8 cellular contexts compared by ENCODE assay signal in genomic region chr14:65100905-65101541, GRCh38. TPM values are rescaled to one million over a fixed set of nuclear protein-coding genes. Genes with fewer than 3 reads are reported as not detected.
DNase-seq lines count a peak whose midpoint lies in the region; ATAC-seq and TF ChIP-seq lines count a peak whose summit lies in the region.

No MANE protein-coding gene starts in this region.

- no peak for ATAC-seq in activated T-cell treated with anti-CD3 and anti-CD28 coated beads, Interleukin-2, amount 50 U/mL, for 4 hours
- ATAC-seq in activated naive CD8-positive, alpha-beta T cell treated with anti-CD3 and anti-CD28 coated beads, Interleukin-2, amount 50 U/mL, for 24 hours, result no peak
- ATAC-seq in GM19351 (IDR thresholded peaks at IDR 0.05; ENCODE audit: unreplicated experiment), result no peak

- H3K4me1 Mint-ChIP-seq in activated T-cell treated with anti-CD3 and anti-CD28 coated beads, Interleukin-2, amount 50 U/mL, for 4 hours (ENCODE audit: low read depth), result peaks cover 50% of the 10 kb centered on the region
- peaks cover 56% of the 10 kb centered on the region for H3K4me1 Mint-ChIP-seq in activated naive CD8-positive, alpha-beta T cell treated with anti-CD3 and anti-CD28 coated beads, Interleukin-2, amount 50 U/mL, for 24 hours

- no peak for TF ChIP-seq POLR2A in thyroid gland (IDR thresholded peaks at IDR 0.05)

- H3K36me3 Mint-ChIP-seq in activated T-cell treated with anti-CD3 and anti-CD28 coated beads, Interleukin-2, amount 50 U/mL, for 4 hours (ENCODE audit: insufficient read depth), result peaks cover 16% of the 10 kb centered on the region
- H3K36me3 Mint-ChIP-seq in activated naive CD8-positive, alpha-beta T cell treated with anti-CD3 and anti-CD28 coated beads, Interleukin-2, amount 50 U/mL, for 24 hours (ENCODE audit: low read depth), result peaks cover 32% of the 10 kb centered on the region

- no peak for TF ChIP-seq CTCF in kidney epithelial cell (IDR thresholded peaks at IDR 0.05; ENCODE audit: insufficient read depth, low read length, poor library complexity, severe bottlenecking)
- TF ChIP-seq CTCF in thyroid gland (IDR thresholded peaks at IDR 0.05), result no peak
- no peak for TF ChIP-seq CTCF in GM13977 (IDR thresholded peaks at IDR 0.05; ENCODE audit: extremely low read depth, insufficient read depth, missing control alignments)

- 30 to 38% methylated on average over 6 of the region's 6 CpGs for WGBS in thyroid gland, 2 donors

- H3K4me1 ChIP-seq in thyroid gland, result peaks cover 31 to 39% of the 10 kb centered on the region in 2 donors

- peaks cover 3% of the 10 kb centered on the region for H3K27me3 Mint-ChIP-seq in activated T-cell treated with anti-CD3 and anti-CD28 coated beads, Interleukin-2, amount 50 U/mL, for 4 hours (ENCODE audit: low read depth)
- H3K27me3 Mint-ChIP-seq in activated naive CD8-positive, alpha-beta T cell treated with anti-CD3 and anti-CD28 coated beads, Interleukin-2, amount 50 U/mL, for 24 hours, result peaks cover 3% of the 10 kb centered on the region

- H3K9me3 ChIP-seq in thyroid gland, result no peaks in the 10 kb centered on the region

- H3K27ac ChIP-seq in thyroid gland, result peak overlapping the region in 2 of 3 donors; percentile 20 to 85

- H3K9me3 Mint-ChIP-seq in activated T-cell treated with anti-CD3 and anti-CD28 coated beads, Interleukin-2, amount 50 U/mL, for 4 hours, result no peaks in the 10 kb centered on the region
- H3K9me3 Mint-ChIP-seq in activated naive CD8-positive, alpha-beta T cell treated with anti-CD3 and anti-CD28 coated beads, Interleukin-2, amount 50 U/mL, for 24 hours, result no peaks in the 10 kb centered on the region

- H3K36me3 ChIP-seq in kidney epithelial cell (ENCODE audit: control insufficient read depth, insufficient read depth, low read length), result no peaks in the 10 kb centered on the region
- no peaks in the 10 kb centered on the region for H3K36me3 ChIP-seq in thyroid gland

- peak overlapping the region; percentile 90 for H3K4me3 ChIP-seq in kidney epithelial cell (ENCODE audit: low read depth, low read length)
- peak overlapping the region in 2 of 3 donors; percentile 32 to 86 for H3K4me3 ChIP-seq in thyroid gland (replicated peaks in 1 of 3)

- intact Hi-C loops in thyroid gland (cut with DNase I), result no loop called here

- in situ Hi-C loops in GM13977 (cut with MboI; ENCODE audit: low pct_unique_long_range_greater_than_20kb, low sequenced_read_pairs, unreplicated experiment), result no loop called here

- peak overlapping the region; percentile 98 for H3K4me3 Mint-ChIP-seq in activated T-cell treated with anti-CD3 and anti-CD28 coated beads, Interleukin-2, amount 50 U/mL, for 4 hours
- peak overlapping the region; percentile 94 for H3K4me3 Mint-ChIP-seq in activated naive CD8-positive, alpha-beta T cell treated with anti-CD3 and anti-CD28 coated beads, Interleukin-2, amount 50 U/mL, for 24 hours

- no peak for DNase-seq in activated T-cell treated with anti-CD3 and anti-CD28 coated beads, Interleukin-2, amount 50 U/mL, for 4 hours
- no peak for DNase-seq in activated T-cell treated with anti-CD3 and anti-CD28 coated beads, Interleukin-2, amount 50 U/mL, for 48 hours
- DNase-seq in activated naive CD8-positive, alpha-beta T cell treated with anti-CD3 and anti-CD28 coated beads, Interleukin-2, amount 50 U/mL, for 24 hours, result no peak
- DNase-seq in kidney epithelial cell (ENCODE audit: low read depth) (no peak), thyroid gland (no peak), GM13977 (ENCODE audit: low spot score) (no peak)
- DNase-seq in activated effector memory CD4-positive, alpha-beta T cell treated with Interleukin-2 at 50 U/mL for 16 hours, result no peak

- peak overlapping the region; percentile 84 for H3K27ac Mint-ChIP-seq in activated naive CD8-positive, alpha-beta T cell treated with anti-CD3 and anti-CD28 coated beads, Interleukin-2, amount 50 U/mL, for 24 hours

- H3K27me3 ChIP-seq in kidney epithelial cell (ENCODE audit: control insufficient read depth, insufficient read depth, low read length) (no peaks in the 10 kb centered on the region), thyroid gland (no peaks in the 10 kb centered on the region)

RNA-seq across cellular contexts. Expression of gene MAX, which starts 1.3 kb away (rescaled TPM):
- total RNA-seq in activated T-cell treated with anti-CD3 and anti-CD28 coated beads, Interleukin-2, amount 50 U/mL, for 4 hours, result 100 to 1,000 TPM; 134 to 151 (median 143) TPM
- 59.5 and 60.0 TPM in 2 replicates for total RNA-seq in kidney epithelial cell
- 10 to 100 TPM; 56.7 to 71.4 (median 63.3) TPM for total RNA-seq in thyroid gland
